In genomic region chr5:179836225-179837019, GRCh38 we compare ENCODE assay signal across 8 cellular contexts. TPM values are rescaled to one million over a fixed set of nuclear protein-coding genes. Genes with fewer than 3 reads are reported as not detected.
DNase-seq lines count a peak whose midpoint lies in the region; ATAC-seq lines count a peak whose summit lies in the region.

No MANE protein-coding gene starts in this region.

- no peaks in the 10 kb centered on the region for H3K9me3 ChIP-seq in MG63

- no peak overlapping the region for H3K4me3 Mint-ChIP-seq in activated T-cell treated with anti-CD3 and anti-CD28 coated beads, Interleukin-2, amount 50 U/mL, for 4 hours
- H3K4me3 Mint-ChIP-seq in stimulated activated naive B cell treated with anti-CD40 and anti-IgM and Interleukin-4, amounts not matched to agents 10 μg/mL and 1 μg/mL and 100 μg/mL, for 72 hours, result peak overlapping the region; percentile 17 to 63

- DNase-seq in Caki2 (ENCODE audit: low read depth), result peak; percentile 70
- DNase-seq in activated T-cell treated with anti-CD3 and anti-CD28 coated beads, Interleukin-2, amount 50 U/mL, for 4 hours, result peak; percentile 48
- DNase-seq in islet precursor cell, result peak; percentile 58
- no peak for DNase-seq in stimulated activated naive B cell treated with anti-CD40 and anti-IgM and Interleukin-4, amounts not matched to agents 10 μg/mL and 1 μg/mL and 100 μg/mL, for 72 hours
- DNase-seq in AG08395 (ENCODE audit: low spot score), result no peak
- DNase-seq in KBM-7, result no peak
- no peak for DNase-seq in MG63

- H3K27ac Mint-ChIP-seq in stimulated activated naive B cell treated with anti-CD40 and anti-IgM and Interleukin-4, amounts not matched to agents 10 μg/mL and 1 μg/mL and 100 μg/mL, for 72 hours, result peak overlapping the region; percentile 91

- no peaks in the 10 kb centered on the region for H3K27me3 ChIP-seq in MG63

- no peaks in the 10 kb centered on the region for H3K9me3 Mint-ChIP-seq in activated T-cell treated with anti-CD3 and anti-CD28 coated beads, Interleukin-2, amount 50 U/mL, for 4 hours
- no peaks in the 10 kb centered on the region for H3K9me3 Mint-ChIP-seq in stimulated activated naive B cell treated with anti-CD40 and anti-IgM and Interleukin-4, amounts not matched to agents 10 μg/mL and 1 μg/mL and 100 μg/mL, for 72 hours

- peak; percentile 59 for ATAC-seq in HG03342 (IDR thresholded peaks at IDR 0.05; ENCODE audit: unreplicated experiment)
- peak; percentile 98 to 99 for ATAC-seq in activated T-cell treated with anti-CD3 and anti-CD28 coated beads, Interleukin-2, amount 50 U/mL, for 4 hours
- ATAC-seq in stimulated activated naive B cell treated with anti-CD40 and anti-IgM and Interleukin-4, amounts not matched to agents 10 μg/mL and 1 μg/mL and 100 μg/mL, for 72 hours (replicated peaks), result peak; percentile 88 to 93

- H3K4me3 ChIP-seq in MG63, result no peak overlapping the region

- H3K4me1 Mint-ChIP-seq in activated T-cell treated with anti-CD3 and anti-CD28 coated beads, Interleukin-2, amount 50 U/mL, for 4 hours (ENCODE audit: low read depth), result peaks cover 21% of the 10 kb centered on the region
- peaks cover 18 to 32% of the 10 kb centered on the region in 2 donors for H3K4me1 Mint-ChIP-seq in stimulated activated naive B cell treated with anti-CD40 and anti-IgM and Interleukin-4, amounts not matched to agents 10 μg/mL and 1 μg/mL and 100 μg/mL, for 72 hours

- H3K36me3 ChIP-seq in MG63, result peaks cover 81% of the 10 kb centered on the region

- in situ Hi-C loops in Caki2 (cut with HindIII; ENCODE audit: low pct_unique_long_range_greater_than_20kb, low sequenced_read_pairs) (no loop called here), KBM-7 (cut with MboI; ENCODE audit: low pct_unique_long_range_greater_than_20kb, low sequenced_read_pairs) (no loop called here)

- no peaks in the 10 kb centered on the region for H3K27me3 Mint-ChIP-seq in activated T-cell treated with anti-CD3 and anti-CD28 coated beads, Interleukin-2, amount 50 U/mL, for 4 hours (ENCODE audit: low read depth)
- no peaks in the 10 kb centered on the region for H3K27me3 Mint-ChIP-seq in stimulated activated naive B cell treated with anti-CD40 and anti-IgM and Interleukin-4, amounts not matched to agents 10 μg/mL and 1 μg/mL and 100 μg/mL, for 72 hours

- H3K36me3 Mint-ChIP-seq in activated T-cell treated with anti-CD3 and anti-CD28 coated beads, Interleukin-2, amount 50 U/mL, for 4 hours (ENCODE audit: insufficient read depth), result peaks cover 32% of the 10 kb centered on the region
- H3K36me3 Mint-ChIP-seq in stimulated activated naive B cell treated with anti-CD40 and anti-IgM and Interleukin-4, amounts not matched to agents 10 μg/mL and 1 μg/mL and 100 μg/mL, for 72 hours, result peaks cover 58 to 61% of the 10 kb centered on the region in 2 donors

RNA-seq across cellular contexts. Expression of gene SQSTM1, which starts 15.7 kb away (rescaled TPM):
- 1,023 and 1,203 TPM in 2 replicates for total RNA-seq in Caki2 (2014; rRNA removed; shearing (Covaris generic); ENCODE audit: low replicate concordance)
- total RNA-seq in activated T-cell treated with anti-CD3 and anti-CD28 coated beads, Interleukin-2, amount 50 U/mL, for 4 hours, result 100 to 1,000 TPM; 109 to 141 (median 111) TPM
- 484 and 538 TPM in 2 replicates for total RNA-seq in MG63 (2014; rRNA removed; shearing (Covaris generic); ENCODE audit: low replicate concordance)

RNA-seq across cellular contexts. Expression of gene MRNIP, which starts 22.2 kb away (rescaled TPM):
- total RNA-seq in Caki2 (2014; rRNA removed; shearing (Covaris generic); ENCODE audit: low replicate concordance), result 35.9 and 54.8 TPM in 2 replicates
- 10 to 100 TPM; 14.9 to 16.1 (median 16.0) TPM for total RNA-seq in activated T-cell treated with anti-CD3 and anti-CD28 coated beads, Interleukin-2, amount 50 U/mL, for 4 hours
- 25.5 and 30.6 TPM in 2 replicates for total RNA-seq in MG63 (2014; rRNA removed; shearing (Covaris generic); ENCODE audit: low replicate concordance)

RNA-seq across cellular contexts. Expression of gene MGAT4B, which starts 29.8 kb away (rescaled TPM):
- total RNA-seq in Caki2 (2014; rRNA removed; shearing (Covaris generic); ENCODE audit: low replicate concordance), result 656 and 666 TPM in 2 replicates
- 10 to 100 TPM; 43.6 to 63.7 (median 54.5) TPM for total RNA-seq in activated T-cell treated with anti-CD3 and anti-CD28 coated beads, Interleukin-2, amount 50 U/mL, for 4 hours
- total RNA-seq in MG63 (2014; rRNA removed; shearing (Covaris generic); ENCODE audit: low replicate concordance), result 149 and 238 TPM in 2 replicates

RNA-seq across cellular contexts. Expression of gene LTC4S, which starts 42.6 kb away (rescaled TPM):
- 1.3 TPM in 1 of 2 replicates, not detected in the other for total RNA-seq in Caki2 (2014; rRNA removed; shearing (Covaris generic); ENCODE audit: low replicate concordance)
- total RNA-seq in activated T-cell treated with anti-CD3 and anti-CD28 coated beads, Interleukin-2, amount 50 U/mL, for 4 hours, result 1 to 10 TPM in 1 of 3 donors, under 1 TPM in 2; 0.37 to 2.3 (median 0.61) TPM
- 1.7 TPM in 1 of 2 replicates, not detected in the other for total RNA-seq in MG63 (2014; rRNA removed; shearing (Covaris generic); ENCODE audit: low replicate concordance)

Comparison
In these comparisons a context has a peak if more than half of its experiments do, and no peak if none do; other contexts are left out.
1. DNase-seq: peak in Caki2 (single experiment), activated T-cell treated with anti-CD3 and anti-CD28 coated beads, Interleukin-2, amount 50 U/mL, for 4 hours (single experiment) and islet precursor cell (single experiment); none in stimulated activated naive B cell treated with anti-CD40 and anti-IgM and Interleukin-4, amounts not matched to agents 10 μg/mL and 1 μg/mL and 100 μg/mL, for 72 hours (single experiment), AG08395 (single experiment), KBM-7 (single experiment) and MG63 (single experiment).
2. Peak in every context shown above with its lines, with median percentiles within 50 percentile points of each other: ATAC-seq.